1 cellular context compared by ENCODE assay signal in genomic region chr16:57113042-57113453, GRCh38.
TF ChIP-seq lines count a peak whose summit lies in the region.

No MANE protein-coding gene starts in this region.

TF ChIP-seq in K562, 482 proteins besides CTCF, POLR2A, EP300 and RAD21 (continued from another document):
- TF ChIP-seq ZBTB33 (CRISPR knock-in tag; IDR thresholded peaks at IDR 0.05) (peak; percentile 70; the same call in 1 of the 2 replicates), ZNF407 (IDR thresholded peaks at IDR 0.05; ENCODE audit: low read depth) (no peak), ZFP36 (IDR thresholded peaks at IDR 0.05; ENCODE audit: low read depth, low read length, partially characterized antibody) (peak; percentile 47), CCNT2 (IDR thresholded peaks at IDR 0.05; ENCODE audit: borderline replicate concordance, extremely low read depth, insufficient read length, low read depth, low read length) (no peak), REST (CRISPR knock-in tag; IDR thresholded peaks at IDR 0.05; ENCODE audit: low read depth) (no peak), EWSR1 (IDR thresholded peaks at IDR 0.05; ENCODE audit: borderline replicate concordance, low read depth, partially characterized antibody) (no peak), HNRNPK (IDR thresholded peaks at IDR 0.05; ENCODE audit: low read depth, low read length, poor library complexity, severe bottlenecking) (no peak), BCOR (IDR thresholded peaks at IDR 0.05) (peak; percentile 65; the same call in 1 of the 2 replicates), POLR2AphosphoS5 (IDR thresholded peaks at IDR 0.05; ENCODE audit: control insufficient read depth, insufficient read depth, low read depth, low read length) (no peak), E2F3 (CRISPR knock-in tag; IDR thresholded peaks at IDR 0.05) (no peak), PKNOX1 (IDR thresholded peaks at IDR 0.05) (no peak)
